In the genomic region with DNA sequence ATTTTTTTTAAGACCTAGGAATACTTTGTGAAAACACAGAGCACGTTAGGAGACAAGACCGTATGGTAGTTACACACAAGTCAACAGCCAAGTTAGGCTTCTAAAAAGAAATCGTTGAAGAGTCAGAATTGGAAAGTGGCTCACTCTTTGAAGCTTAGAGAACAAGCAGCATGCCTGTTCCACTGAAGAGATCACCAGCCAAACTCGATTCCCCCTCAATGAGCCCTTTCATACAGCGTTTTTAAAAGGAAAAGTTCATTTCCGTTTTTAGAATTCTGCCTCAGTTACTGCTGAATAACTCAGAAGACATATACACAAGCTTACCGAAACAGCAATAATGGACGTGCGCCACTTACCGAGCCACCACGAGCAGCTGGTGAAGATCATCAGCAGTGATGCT, we compare ENCODE assay signal across 19 cellular contexts. TPM values are rescaled to one million over a fixed set of nuclear protein-coding genes. Genes with fewer than 3 reads are reported as not detected.
A peak's percentile ranks its signal among the peaks of the same experiment; 100 is the strongest.
DNase-seq lines count a peak whose midpoint lies in the region; ATAC-seq and TF ChIP-seq lines count a peak whose summit lies in the region.
"Had no signal": no experiment of that assay in that cellular context is flagged by ENCODE, and none has a peak within 500 bp of the region (broad histone marks: within the 10 kb centered on the region; RNA-seq: fewer than 3 reads in every experiment).

No MANE protein-coding gene starts in this region.

- no peak for TF ChIP-seq CTCF in WTC11 (IDR thresholded peaks at IDR 0.05)
- TF ChIP-seq CTCF in neural crest cell (conservative IDR thresholded peaks at IDR 0.05): no peak
- TF ChIP-seq CTCF in foreskin fibroblast (IDR thresholded peaks at IDR 0.05; ENCODE audit: low read depth, low read length): no peak

- DNase-seq in stimulated activated naive CD8-positive, alpha-beta T cell treated with anti-CD3 and anti-CD28 coated beads, Interleukin-15, amount 100 ng/mL, for 72 hours: no peak
- DNase-seq in WTC11 (ENCODE audit: low spot score) (no peak), neural crest cell (ENCODE audit: low read depth, low spot score) (no peak), superior temporal gyrus (ENCODE audit: extremely low spot score) (peak; percentile 42), foreskin fibroblast (no peak), HT-29 (ENCODE audit: low spot score) (no peak)
- DNase-seq: COR-L47, DMS 273 treated with DMSO at 0.1 percent for 48 hours, H7, HFFc6, MV-4-11, NCI-H1694 treated with DMSO at 0.1 percent for 48 hours, NCI-H2107, NCI-H510A, NCI-H748 treated with DMSO at 0.1 percent for 48 hours, Right ventricle myocardium superior had no signal

- no peak for ATAC-seq in stimulated activated naive CD8-positive, alpha-beta T cell treated with anti-CD3 and anti-CD28 coated beads, Interleukin-15, amount 100 ng/mL, for 72 hours
- ATAC-seq in WTC11 (no peak), HG03571 (IDR thresholded peaks at IDR 0.05; ENCODE audit: unreplicated experiment) (no peak)

- POLR2A ChIA-PET in WTC11 (lab: Charles Lee): no interaction called here

- no peak overlapping the region for H3K4me3 Mint-ChIP-seq in stimulated activated naive CD8-positive, alpha-beta T cell treated with anti-CD3 and anti-CD28 coated beads, Interleukin-15, Interleukin-2, amounts not matched to agents 100 ng/mL and 50 ng/mL, for 24 hours
- H3K4me3 Mint-ChIP-seq in stimulated activated naive CD8-positive, alpha-beta T cell treated with anti-CD3 and anti-CD28 coated beads, Interleukin-15, amount 100 ng/mL, for 72 hours: no peak overlapping the region
- H3K4me3 Mint-ChIP-seq in WTC11 (no peak overlapping the region), neural crest cell (peak overlapping the region; percentile 66)
- H3K4me3 Mint-ChIP-seq: CD14-positive monocyte, HFFc6 had no signal

- H3K27me3 Mint-ChIP-seq in stimulated activated naive CD8-positive, alpha-beta T cell treated with anti-CD3 and anti-CD28 coated beads, Interleukin-15, Interleukin-2, amounts not matched to agents 100 ng/mL and 50 ng/mL, for 24 hours: no peaks in the 10 kb centered on the region
- no peaks in the 10 kb centered on the region for H3K27me3 Mint-ChIP-seq in stimulated activated naive CD8-positive, alpha-beta T cell treated with anti-CD3 and anti-CD28 coated beads, Interleukin-15, amount 100 ng/mL, for 72 hours
- H3K27me3 Mint-ChIP-seq in WTC11 (ENCODE audit: low read depth) (no peaks in the 10 kb centered on the region), neural crest cell (ENCODE audit: low read depth) (no peaks in the 10 kb centered on the region)

- CTCF ChIA-PET in WTC11 (lab: Charles Lee): interaction anchor here (3.3 kb wide), 1 partner anchor 81 kb away, joined by 22 read pairs; no protein-coding TSS in a partner anchor

- H3K27ac Mint-ChIP-seq in stimulated activated naive CD8-positive, alpha-beta T cell treated with anti-CD3 and anti-CD28 coated beads, Interleukin-15, Interleukin-2, amounts not matched to agents 100 ng/mL and 50 ng/mL, for 24 hours: peak overlapping the region; percentile 58
- H3K27ac Mint-ChIP-seq in stimulated activated naive CD8-positive, alpha-beta T cell treated with anti-CD3 and anti-CD28 coated beads, Interleukin-15, amount 100 ng/mL, for 72 hours: no peak overlapping the region
- H3K27ac Mint-ChIP-seq in WTC11 (peak overlapping the region; percentile 13; the same call in 1 of the 2 replicates), neural crest cell (ENCODE audit: unreplicated experiment) (peak overlapping the region; percentile 83)

- H3K36me3 Mint-ChIP-seq in stimulated activated naive CD8-positive, alpha-beta T cell treated with anti-CD3 and anti-CD28 coated beads, Interleukin-15, Interleukin-2, amounts not matched to agents 100 ng/mL and 50 ng/mL, for 24 hours (ENCODE audit: low read depth): peaks cover 97% of the 10 kb centered on the region
- H3K36me3 Mint-ChIP-seq in WTC11: peaks cover 78% of the 10 kb centered on the region
- peaks cover 45% of the 10 kb centered on the region for H3K36me3 Mint-ChIP-seq in neural crest cell (ENCODE audit: low read depth)

- no peak overlapping the region for H3K4me3 ChIP-seq in foreskin fibroblast (ENCODE audit: low read depth in 1 of 2, low read length in 2 of 2)

- H3K4me1 Mint-ChIP-seq in stimulated activated naive CD8-positive, alpha-beta T cell treated with anti-CD3 and anti-CD28 coated beads, Interleukin-15, Interleukin-2, amounts not matched to agents 100 ng/mL and 50 ng/mL, for 24 hours (ENCODE audit: low read depth): peaks cover 30% of the 10 kb centered on the region
- H3K4me1 Mint-ChIP-seq in stimulated activated naive CD8-positive, alpha-beta T cell treated with anti-CD3 and anti-CD28 coated beads, Interleukin-15, amount 100 ng/mL, for 72 hours: peaks cover 24% of the 10 kb centered on the region
- H3K4me1 Mint-ChIP-seq in WTC11 (no peaks in the 10 kb centered on the region), neural crest cell (peaks cover 24% of the 10 kb centered on the region)
- H3K4me1 Mint-ChIP-seq: CD14-positive monocyte had no signal

- H3K9me3 Mint-ChIP-seq in stimulated activated naive CD8-positive, alpha-beta T cell treated with anti-CD3 and anti-CD28 coated beads, Interleukin-15, Interleukin-2, amounts not matched to agents 100 ng/mL and 50 ng/mL, for 24 hours: peaks cover 5% of the 10 kb centered on the region
- peaks cover 9 to 17% of the 10 kb centered on the region in 2 donors for H3K9me3 Mint-ChIP-seq in stimulated activated naive CD8-positive, alpha-beta T cell treated with anti-CD3 and anti-CD28 coated beads, Interleukin-15, amount 100 ng/mL, for 72 hours
- H3K9me3 Mint-ChIP-seq in WTC11 (no peaks in the 10 kb centered on the region), neural crest cell (no peaks in the 10 kb centered on the region)
- H3K9me3 Mint-ChIP-seq: CD14-positive monocyte, HFFc6 had no signal

TF ChIP-seq in WTC11, 78 proteins besides CTCF, POLR2A, EP300 and RAD21:
- TF ChIP-seq ZBTB21 (CRISPR knock-in tag; IDR thresholded peaks at IDR 0.05; ENCODE audit: borderline replicate concordance) (no peak), OVOL2 (CRISPR knock-in tag; IDR thresholded peaks at IDR 0.05; ENCODE audit: borderline replicate concordance) (no peak)
- TF ChIP-seq, protein P1, sequence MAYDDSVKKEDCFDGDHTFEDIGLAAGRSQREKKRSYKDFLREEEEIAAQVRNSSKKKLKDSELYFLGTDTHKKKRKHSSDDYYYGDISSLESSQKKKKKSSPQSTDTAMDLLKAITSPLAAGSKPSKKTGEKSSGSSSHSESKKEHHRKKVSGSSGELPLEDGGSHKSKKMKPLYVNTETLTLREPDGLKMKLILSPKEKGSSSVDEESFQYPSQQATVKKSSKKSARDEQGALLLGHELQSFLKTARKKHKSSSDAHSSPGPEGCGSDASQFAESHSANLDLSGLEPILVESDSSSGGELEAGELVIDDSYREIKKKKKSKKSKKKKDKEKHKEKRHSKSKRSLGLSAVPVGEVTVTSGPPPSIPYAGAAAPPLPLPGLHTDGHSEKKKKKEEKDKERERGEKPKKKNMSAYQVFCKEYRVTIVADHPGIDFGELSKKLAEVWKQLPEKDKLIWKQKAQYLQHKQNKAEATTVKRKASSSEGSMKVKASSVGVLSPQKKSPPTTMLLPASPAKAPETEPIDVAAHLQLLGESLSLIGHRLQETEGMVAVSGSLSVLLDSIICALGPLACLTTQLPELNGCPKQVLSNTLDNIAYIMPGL (CRISPR knock-in tag; IDR thresholded peaks at IDR 0.05): no peak
- TF ChIP-seq, protein P2, sequence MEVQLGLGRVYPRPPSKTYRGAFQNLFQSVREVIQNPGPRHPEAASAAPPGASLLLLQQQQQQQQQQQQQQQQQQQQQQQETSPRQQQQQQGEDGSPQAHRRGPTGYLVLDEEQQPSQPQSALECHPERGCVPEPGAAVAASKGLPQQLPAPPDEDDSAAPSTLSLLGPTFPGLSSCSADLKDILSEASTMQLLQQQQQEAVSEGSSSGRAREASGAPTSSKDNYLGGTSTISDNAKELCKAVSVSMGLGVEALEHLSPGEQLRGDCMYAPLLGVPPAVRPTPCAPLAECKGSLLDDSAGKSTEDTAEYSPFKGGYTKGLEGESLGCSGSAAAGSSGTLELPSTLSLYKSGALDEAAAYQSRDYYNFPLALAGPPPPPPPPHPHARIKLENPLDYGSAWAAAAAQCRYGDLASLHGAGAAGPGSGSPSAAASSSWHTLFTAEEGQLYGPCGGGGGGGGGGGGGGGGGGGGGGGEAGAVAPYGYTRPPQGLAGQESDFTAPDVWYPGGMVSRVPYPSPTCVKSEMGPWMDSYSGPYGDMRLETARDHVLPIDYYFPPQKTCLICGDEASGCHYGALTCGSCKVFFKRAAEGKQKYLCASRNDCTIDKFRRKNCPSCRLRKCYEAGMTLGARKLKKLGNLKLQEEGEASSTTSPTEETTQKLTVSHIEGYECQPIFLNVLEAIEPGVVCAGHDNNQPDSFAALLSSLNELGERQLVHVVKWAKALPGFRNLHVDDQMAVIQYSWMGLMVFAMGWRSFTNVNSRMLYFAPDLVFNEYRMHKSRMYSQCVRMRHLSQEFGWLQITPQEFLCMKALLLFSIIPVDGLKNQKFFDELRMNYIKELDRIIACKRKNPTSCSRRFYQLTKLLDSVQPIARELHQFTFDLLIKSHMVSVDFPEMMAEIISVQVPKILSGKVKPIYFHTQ (CRISPR knock-in tag; IDR thresholded peaks at IDR 0.05): no peak
- TF ChIP-seq, protein P3, sequence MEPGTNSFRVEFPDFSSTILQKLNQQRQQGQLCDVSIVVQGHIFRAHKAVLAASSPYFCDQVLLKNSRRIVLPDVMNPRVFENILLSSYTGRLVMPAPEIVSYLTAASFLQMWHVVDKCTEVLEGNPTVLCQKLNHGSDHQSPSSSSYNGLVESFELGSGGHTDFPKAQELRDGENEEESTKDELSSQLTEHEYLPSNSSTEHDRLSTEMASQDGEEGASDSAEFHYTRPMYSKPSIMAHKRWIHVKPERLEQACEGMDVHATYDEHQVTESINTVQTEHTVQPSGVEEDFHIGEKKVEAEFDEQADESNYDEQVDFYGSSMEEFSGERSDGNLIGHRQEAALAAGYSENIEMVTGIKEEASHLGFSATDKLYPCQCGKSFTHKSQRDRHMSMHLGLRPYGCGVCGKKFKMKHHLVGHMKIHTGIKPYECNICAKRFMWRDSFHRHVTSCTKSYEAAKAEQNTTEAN (CRISPR knock-in tag; IDR thresholded peaks at IDR 0.05): no peak
- TF ChIP-seq, protein P4, sequence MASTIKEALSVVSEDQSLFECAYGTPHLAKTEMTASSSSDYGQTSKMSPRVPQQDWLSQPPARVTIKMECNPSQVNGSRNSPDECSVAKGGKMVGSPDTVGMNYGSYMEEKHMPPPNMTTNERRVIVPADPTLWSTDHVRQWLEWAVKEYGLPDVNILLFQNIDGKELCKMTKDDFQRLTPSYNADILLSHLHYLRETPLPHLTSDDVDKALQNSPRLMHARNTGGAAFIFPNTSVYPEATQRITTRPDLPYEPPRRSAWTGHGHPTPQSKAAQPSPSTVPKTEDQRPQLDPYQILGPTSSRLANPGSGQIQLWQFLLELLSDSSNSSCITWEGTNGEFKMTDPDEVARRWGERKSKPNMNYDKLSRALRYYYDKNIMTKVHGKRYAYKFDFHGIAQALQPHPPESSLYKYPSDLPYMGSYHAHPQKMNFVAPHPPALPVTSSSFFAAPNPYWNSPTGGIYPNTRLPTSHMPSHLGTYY (CRISPR knock-in tag; IDR thresholded peaks at IDR 0.05): no peak

RNA-seq across cellular contexts. Expression of a gene that starts 41.0 kb away (rescaled TPM):
- total RNA-seq in WTC11 (2021): 63.5 to 64.7 TPM (median 64.6 TPM) in 3 replicates
- total RNA-seq in neural crest cell: 93.3 and 94.9 TPM in 2 replicates
- 41.2 and 41.7 TPM in 2 replicates for total RNA-seq in HT-29 (2014; rRNA removed; shearing (Covaris generic))

Comparison
In these comparisons a context has a peak if more than half of its experiments do, and no peak if none do; other contexts are left out.
1. H3K27ac Mint-ChIP-seq: peak in stimulated activated naive CD8-positive, alpha-beta T cell treated with anti-CD3 and anti-CD28 coated beads, Interleukin-15, Interleukin-2, amounts not matched to agents 100 ng/mL and 50 ng/mL, for 24 hours (single experiment), WTC11 (single experiment) and neural crest cell (single experiment); none in stimulated activated naive CD8-positive, alpha-beta T cell treated with anti-CD3 and anti-CD28 coated beads, Interleukin-15, amount 100 ng/mL, for 72 hours (0 of 2).